In genomic region chr13:32080328-32080744, GRCh38 we compare ENCODE assay signal across 1 cellular context.
TF ChIP-seq lines count a peak whose summit lies in the region.

No MANE protein-coding gene starts in this region.

TF ChIP-seq in HepG2, 621 proteins besides CTCF, POLR2A, EP300 and RAD21 (continued from another document and continues in another):
- TF ChIP-seq PBX2 (CRISPR knock-in tag; IDR thresholded peaks at IDR 0.05) (no peak), MLX (CRISPR knock-in tag; IDR thresholded peaks at IDR 0.05) (no peak), PATZ1 (CRISPR knock-in tag; IDR thresholded peaks at IDR 0.05) (peak; percentile 52; the same call in 1 of the 2 replicates), MAFK (conservative IDR thresholded peaks at IDR 0.05 in 1 of 2, IDR thresholded peaks at IDR 0.05 in 1 of 2; ENCODE audit: low read length in 2 of 2) (no peak), ZNF614 (CRISPR knock-in tag; IDR thresholded peaks at IDR 0.05; ENCODE audit: borderline replicate concordance) (0 out of 2 replicates have a peak, but pooled peaks have one; percentile 63), GMEB1 (CRISPR knock-in tag; IDR thresholded peaks at IDR 0.05; ENCODE audit: borderline replicate concordance) (no peak), ZNF264 (CRISPR knock-in tag; IDR thresholded peaks at IDR 0.05) (no peak), ZNF292 (CRISPR knock-in tag; IDR thresholded peaks at IDR 0.05; ENCODE audit: borderline replicate concordance, low read depth) (no peak), TBP (CRISPR knock-in tag; IDR thresholded peaks at IDR 0.05) (no peak), SAP130 (CRISPR knock-in tag; IDR thresholded peaks at IDR 0.05; ENCODE audit: low read depth) (peak; percentile 53), PLRG1 (conservative IDR thresholded peaks at IDR 0.05) (no peak), KDM2A (CRISPR knock-in tag; IDR thresholded peaks at IDR 0.05; ENCODE audit: borderline replicate concordance, low read depth) (no peak), SALL1 (CRISPR knock-in tag; IDR thresholded peaks at IDR 0.05) (no peak; the same call in 1 of the 2 replicates), ZBTB2 (CRISPR knock-in tag; IDR thresholded peaks at IDR 0.05; ENCODE audit: low read depth) (no peak), GABPA (IDR thresholded peaks at IDR 0.05; ENCODE audit: low read depth, low read length) (no peak), GABPA (CRISPR knock-in tag; IDR thresholded peaks at IDR 0.05; ENCODE audit: low read depth) (no peak), SIN3B (IDR thresholded peaks at IDR 0.05; ENCODE audit: low read length) (no peak), BCL3 (CRISPR knock-in tag; IDR thresholded peaks at IDR 0.05) (no peak), FOXK2 (IDR thresholded peaks at IDR 0.05) (no peak), ZNF574 (CRISPR knock-in tag; IDR thresholded peaks at IDR 0.05) (no peak), NR2F2 (IDR thresholded peaks at IDR 0.05; ENCODE audit: borderline replicate concordance, low read depth) (peak; percentile 92), SIN3A (IDR thresholded peaks at IDR 0.05; ENCODE audit: borderline replicate concordance, low read depth, low read length) (no peak), ZNF33B (CRISPR knock-in tag; IDR thresholded peaks at IDR 0.05) (no peak), ZSCAN30 (CRISPR knock-in tag; IDR thresholded peaks at IDR 0.05) (no peak), ZNF790 (CRISPR knock-in tag; IDR thresholded peaks at IDR 0.05; ENCODE audit: borderline replicate concordance) (no peak), ZNF281 (CRISPR knock-in tag; IDR thresholded peaks at IDR 0.05; ENCODE audit: borderline replicate concordance) (peak; percentile 36; the same call in 1 of the 2 replicates), CHD2 (IDR thresholded peaks at IDR 0.05; ENCODE audit: low read depth, low read length) (no peak), SRSF9 (IDR thresholded peaks at IDR 0.05; ENCODE audit: borderline replicate concordance, insufficient read depth, low read depth, low read length, poor library complexity, severe bottlenecking) (no peak), ZNF234 (CRISPR knock-in tag; conservative IDR thresholded peaks at IDR 0.05) (no peak), HDAC1 (CRISPR knock-in tag; IDR thresholded peaks at IDR 0.05) (0 out of 2 replicates have a peak, but pooled peaks have one; percentile 34), NFYC (CRISPR knock-in tag; IDR thresholded peaks at IDR 0.05) (0 out of 2 replicates have a peak, but pooled peaks have one; percentile 9), ETV6 (CRISPR knock-in tag; conservative IDR thresholded peaks at IDR 0.05) (no peak), ZNF570 (CRISPR knock-in tag; IDR thresholded peaks at IDR 0.05; ENCODE audit: borderline replicate concordance) (no peak), ZBTB44 (CRISPR knock-in tag; IDR thresholded peaks at IDR 0.05) (no peak), ZNF282 (IDR thresholded peaks at IDR 0.05; ENCODE audit: partially characterized antibody) (no peak), THAP9 (CRISPR knock-in tag; IDR thresholded peaks at IDR 0.05; ENCODE audit: borderline replicate concordance) (no peak), MIER3 (CRISPR knock-in tag; IDR thresholded peaks at IDR 0.05; ENCODE audit: borderline replicate concordance) (peak; percentile 47; the same call in 1 of the 2 replicates), SRSF1 (optimal IDR thresholded peaks at IDR 0.05; ENCODE audit: low read depth, low read length) (no peak), PHF20 (CRISPR knock-in tag; IDR thresholded peaks at IDR 0.05) (no peak), PCBP2 (optimal IDR thresholded peaks at IDR 0.05; ENCODE audit: low read depth, low read length, poor library complexity, severe bottlenecking) (no peak), SP140L (CRISPR knock-in tag; IDR thresholded peaks at IDR 0.05; ENCODE audit: borderline replicate concordance) (no peak), ZNF605 (CRISPR knock-in tag; IDR thresholded peaks at IDR 0.05) (no peak), GPN1 (CRISPR knock-in tag; IDR thresholded peaks at IDR 0.05; ENCODE audit: borderline replicate concordance) (no peak)
